11 cellular contexts compared by ENCODE assay signal in genomic region chr11:128831781-128832497, GRCh38. TPM values are rescaled to one million over a fixed set of nuclear protein-coding genes. Genes with fewer than 3 reads are reported as not detected.
DNase-seq lines count a peak whose midpoint lies in the region; ATAC-seq lines count a peak whose summit lies in the region.
"Had no signal": no experiment of that assay in that cellular context is flagged by ENCODE, and none has a peak within 500 bp of the region (broad histone marks: within the 10 kb centered on the region; RNA-seq: fewer than 3 reads in every experiment).

No MANE protein-coding gene starts in this region.

- no peaks in the 10 kb centered on the region for H3K36me3 ChIP-seq in CD4-positive, CD25-positive, alpha-beta regulatory T cell (ENCODE audit: control insufficient read depth, insufficient read depth, low read length)
- H3K36me3 ChIP-seq: cardiac muscle cell had no signal

- H3K4me1 Mint-ChIP-seq in CD4-positive, CD25-positive, alpha-beta regulatory T cell = peaks cover 9 to 34% (median 20%) of the 10 kb centered on the region in 4 donors
- H3K4me1 Mint-ChIP-seq in activated T-helper 2 cell treated with anti-CD3 and anti-CD28 coated beads, Interferon-gamma antibody, Interleukin-2, Interleukin-4, amounts not matched to agents 10 μg/mL and 5 μg/mL and 100 μg/mL, durations not matched to agents 14 hours and 24 hours and 36 hours (ENCODE audit: low read depth) = peaks cover 18% of the 10 kb centered on the region

- no peaks in the 10 kb centered on the region for H3K9me3 Mint-ChIP-seq in CD4-positive, CD25-positive, alpha-beta regulatory T cell
- H3K9me3 Mint-ChIP-seq in activated T-helper 2 cell treated with anti-CD3 and anti-CD28 coated beads, Interferon-gamma antibody, Interleukin-2, Interleukin-4, amounts not matched to agents 10 μg/mL and 5 μg/mL and 100 μg/mL, durations not matched to agents 14 hours and 24 hours and 36 hours = no peaks in the 10 kb centered on the region

- peaks cover 10% of the 10 kb centered on the region for H3K4me1 ChIP-seq in CD4-positive, CD25-positive, alpha-beta regulatory T cell (ENCODE audit: control insufficient read depth, insufficient read depth, low read length, poor library complexity, severe bottlenecking)

- H3K9me3 ChIP-seq in CD4-positive, CD25-positive, alpha-beta regulatory T cell (ENCODE audit: control insufficient read depth in 2 of 2, low read length in 2 of 2) = no peaks in the 10 kb centered on the region

- H3K27me3 Mint-ChIP-seq in CD4-positive, CD25-positive, alpha-beta regulatory T cell = no peaks in the 10 kb centered on the region
- peaks cover 5% of the 10 kb centered on the region for H3K27me3 Mint-ChIP-seq in activated T-helper 2 cell treated with anti-CD3 and anti-CD28 coated beads, Interferon-gamma antibody, Interleukin-2, Interleukin-4, amounts not matched to agents 10 μg/mL and 5 μg/mL and 100 μg/mL, durations not matched to agents 14 hours and 24 hours and 36 hours (ENCODE audit: low read depth)

- ATAC-seq in CD4-positive, CD25-positive, alpha-beta regulatory T cell (ENCODE audit: low read depth in 2 of 2) = no peak
- ATAC-seq in GM19372 (IDR thresholded peaks at IDR 0.05; ENCODE audit: low read depth, unreplicated experiment) (peak; percentile 50), HG03103 (IDR thresholded peaks at IDR 0.05; ENCODE audit: low read depth, unreplicated experiment) (peak; percentile 51), GM21423 (IDR thresholded peaks at IDR 0.05; ENCODE audit: unreplicated experiment) (no peak)

- peak overlapping the region; percentile 32 to 93 (median 86) for H3K27ac Mint-ChIP-seq in CD4-positive, CD25-positive, alpha-beta regulatory T cell
- H3K27ac Mint-ChIP-seq in activated T-helper 2 cell treated with anti-CD3 and anti-CD28 coated beads, Interferon-gamma antibody, Interleukin-2, Interleukin-4, amounts not matched to agents 10 μg/mL and 5 μg/mL and 100 μg/mL, durations not matched to agents 14 hours and 24 hours and 36 hours = peak overlapping the region; percentile 41

- no peak overlapping the region for H3K4me3 Mint-ChIP-seq in CD4-positive, CD25-positive, alpha-beta regulatory T cell
- no peak overlapping the region for H3K4me3 Mint-ChIP-seq in activated T-helper 2 cell treated with anti-CD3 and anti-CD28 coated beads, Interferon-gamma antibody, Interleukin-2, Interleukin-4, amounts not matched to agents 10 μg/mL and 5 μg/mL and 100 μg/mL, durations not matched to agents 14 hours and 24 hours and 36 hours (ENCODE audit: low read depth)

- H3K27me3 ChIP-seq in CD4-positive, CD25-positive, alpha-beta regulatory T cell (ENCODE audit: control insufficient read depth, insufficient read depth, low read length) = no peaks in the 10 kb centered on the region

- no peak overlapping the region for H3K27ac ChIP-seq in CD4-positive, CD25-positive, alpha-beta regulatory T cell (ENCODE audit: insufficient read depth, low read length, poor library complexity, severe bottlenecking)
- H3K27ac ChIP-seq: cardiac muscle cell had no signal

- H3K36me3 Mint-ChIP-seq in CD4-positive, CD25-positive, alpha-beta regulatory T cell = peaks cover 8% of the 10 kb centered on the region
- no peaks in the 10 kb centered on the region for H3K36me3 Mint-ChIP-seq in activated T-helper 2 cell treated with anti-CD3 and anti-CD28 coated beads, Interferon-gamma antibody, Interleukin-2, Interleukin-4, amounts not matched to agents 10 μg/mL and 5 μg/mL and 100 μg/mL, durations not matched to agents 14 hours and 24 hours and 36 hours (ENCODE audit: low read depth)

- DNase-seq in CD4-positive, CD25-positive, alpha-beta regulatory T cell = no peak
- no peak for DNase-seq in activated T-helper 2 cell treated with anti-CD3 and anti-CD28 coated beads, Interferon-gamma antibody, Interleukin-2, Interleukin-4, amounts not matched to agents 10 μg/mL and 5 μg/mL and 100 μg/mL, durations not matched to agents 14 hours and 24 hours and 36 hours (ENCODE audit: low spot score)
- no peak for DNase-seq in stimulated activated CD8-positive, alpha-beta memory T cell treated with anti-CD3 and anti-CD28 coated beads, Interleukin-4, amount 100 ng/mL, for 48 hours
- no peak for DNase-seq in activated CD4-positive, alpha-beta T cell treated with anti-CD3 and anti-CD28 coated beads for 1 hour
- no peak for DNase-seq in DMS 273 (lab: John Stamatoyannopoulos, UW; ENCODE audit: unreplicated experiment)

- no peak overlapping the region for H3K4me3 ChIP-seq in CD4-positive, CD25-positive, alpha-beta regulatory T cell (ENCODE audit: low read depth, low read length)
- H3K4me3 ChIP-seq: cardiac muscle cell had no signal

- intact Hi-C loops in activated T-helper 2 cell treated with anti-CD3 and anti-CD28 coated beads, Interferon-gamma antibody, Interleukin-2, Interleukin-4, amounts not matched to agents 10 μg/mL and 5 μg/mL and 100 μg/mL, durations not matched to agents 14 hours and 24 hours and 36 hours (cut with micrococcal nuclease) = loop anchor here (1.0 to 10.0 kb wide), 6 partner anchors 200 to 801 kb away; no protein-coding TSS in a partner anchor

RNA-seq across cellular contexts. Expression of gene KCNJ1, which starts 35.2 kb away (rescaled TPM):
- not detected for total RNA-seq in CD4-positive, CD25-positive, alpha-beta regulatory T cell
- polyA plus RNA-seq in CD4-positive, CD25-positive, alpha-beta regulatory T cell = under 1 TPM in 1 of 4 donors, not detected in 3; 0.39 TPM
- not detected in 2 replicates for total RNA-seq in activated T-helper 2 cell treated with anti-CD3 and anti-CD28 coated beads, Interferon-gamma antibody, Interleukin-2, Interleukin-4, amounts not matched to agents 10 μg/mL and 5 μg/mL and 100 μg/mL, durations not matched to agents 14 hours and 24 hours and 36 hours
- total RNA-seq: cardiac muscle cell, glomerular endothelial cell, temporal lobe had no signal
- polyA plus RNA-seq: cardiac muscle cell had no signal

RNA-seq across cellular contexts. Expression of gene KCNJ5, which starts 59.2 kb away (rescaled TPM):
- total RNA-seq in CD4-positive, CD25-positive, alpha-beta regulatory T cell = not detected
- polyA plus RNA-seq in CD4-positive, CD25-positive, alpha-beta regulatory T cell = not detected
- not detected in 2 replicates for total RNA-seq in activated T-helper 2 cell treated with anti-CD3 and anti-CD28 coated beads, Interferon-gamma antibody, Interleukin-2, Interleukin-4, amounts not matched to agents 10 μg/mL and 5 μg/mL and 100 μg/mL, durations not matched to agents 14 hours and 24 hours and 36 hours

Comparison
In these comparisons a context has a peak if more than half of its experiments do, and no peak if none do; other contexts are left out.
1. ATAC-seq: peak in GM19372 (single experiment) and HG03103 (single experiment); none in CD4-positive, CD25-positive, alpha-beta regulatory T cell (0 of 2) and GM21423 (single experiment).